ENCODE assay signal across 9 cellular contexts in the genomic region with DNA sequence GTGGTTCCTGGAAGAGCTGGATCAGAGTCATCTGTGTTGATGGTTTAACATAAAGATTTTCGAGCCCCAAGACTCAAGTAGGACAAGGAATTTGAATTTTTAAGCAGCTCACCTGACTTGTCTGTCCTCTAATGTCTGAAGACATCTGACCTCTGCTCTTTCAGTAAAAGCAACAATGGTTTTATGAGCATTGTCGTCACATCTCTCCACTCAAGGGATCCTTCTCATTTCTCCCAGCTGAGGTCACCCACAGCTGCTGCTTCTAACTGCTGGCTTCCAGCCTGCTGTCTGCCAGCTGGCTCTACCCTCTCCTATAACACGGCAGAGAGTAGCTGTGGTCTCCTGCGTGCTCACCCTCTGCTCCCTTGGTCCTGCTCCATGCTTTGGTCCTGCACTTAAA. TPM values are rescaled to one million over a fixed set of nuclear protein-coding genes. Genes with fewer than 3 reads are reported as not detected.
DNase-seq lines count a peak whose midpoint lies in the region; ATAC-seq and TF ChIP-seq lines count a peak whose summit lies in the region.
"Had no signal": no experiment of that assay in that cellular context is flagged by ENCODE, and none has a peak within 500 bp of the region (broad histone marks: within the 10 kb centered on the region; RNA-seq: fewer than 3 reads in every experiment).

No MANE protein-coding gene starts in this region.

- no peak overlapping the region for H3K4me3 Mint-ChIP-seq in CD14-positive monocyte

- H3K9me2 ChIP-seq in Karpas-422 (replicated peaks; ENCODE audit: insufficient read depth, low read length), result no peaks in the 10 kb centered on the region

- H3K4me1 ChIP-seq in HEK293 (ENCODE audit: control insufficient read depth, insufficient read depth, low read length) (peaks cover 7% of the 10 kb centered on the region; the same call in 1 of the 2 replicates), Karpas-422 (ENCODE audit: low read length) (no peaks in the 10 kb centered on the region)

- H3K9me3 ChIP-seq in HEK293 (ENCODE audit: control insufficient read depth, insufficient read depth, low read depth, low read length) (no peaks in the 10 kb centered on the region), Karpas-422 (ENCODE audit: low read length) (no peaks in the 10 kb centered on the region)
- H3K9me3 ChIP-seq: neutrophil had no signal

- peaks cover 5 to 13% of the 10 kb centered on the region in 2 donors for H3K36me3 Mint-ChIP-seq in CD14-positive monocyte

- CTCF ChIA-PET in HEK293 (lab: Yijun Ruan, JAX), result interaction anchor here (0.6 to 9.4 kb wide), 38 partner anchors 9 to 939 kb away, joined by 3 to 215 read pairs (median 4); partner anchors contain the start of gene HS3ST5

- H4K20me1 ChIP-seq in Karpas-422 (ENCODE audit: insufficient read depth, low read depth, low read length), result no peaks in the 10 kb centered on the region

- no peaks in the 10 kb centered on the region for H3K4me1 Mint-ChIP-seq in CD14-positive monocyte

- intact Hi-C loops in CD14-positive monocyte (cut with micrococcal nuclease), result no loop called here

- no peak overlapping the region for H2AFZ ChIP-seq in Karpas-422 (ENCODE audit: low read length)

- ATAC-seq in omental fat pad (ENCODE audit: low FRiP score) (no peak), GM18907 (IDR thresholded peaks at IDR 0.05; ENCODE audit: unreplicated experiment) (no peak)

- no peak overlapping the region for H3K27ac ChIP-seq in HEK293 (ENCODE audit: extremely low read depth, low read depth, low read length)
- H3K27ac ChIP-seq in epithelial cell of prostate, result peak overlapping the region; percentile 33
- no peak overlapping the region for H3K27ac ChIP-seq in Karpas-422 (ENCODE audit: low read length)
- H3K27ac ChIP-seq: neutrophil had no signal

- POLR2A ChIA-PET in HEK293 (lab: Yijun Ruan, JAX), result interaction anchor here (1.7 to 2.1 kb wide), 2 partner anchors 24 to 113 kb away, joined by 4 to 11 read pairs; partner anchors contain the start of gene HDAC2

- H3K27me3 ChIP-seq in Karpas-422 (ENCODE audit: low read length), result no peaks in the 10 kb centered on the region
- H3K27me3 ChIP-seq: neutrophil had no signal

- peaks cover 0 to 3% (median 0%) of the 10 kb centered on the region in 7 donors for H3K9me3 Mint-ChIP-seq in CD14-positive monocyte

- no peak overlapping the region for H3K9ac ChIP-seq in Karpas-422 (ENCODE audit: low read length)

- H3K36me3 ChIP-seq in HEK293 (ENCODE audit: control insufficient read depth in 2 of 2, insufficient read depth in 1 of 2, low read length in 2 of 2) (no peaks in the 10 kb centered on the region), Karpas-422 (ENCODE audit: insufficient read depth, low read length) (no peaks in the 10 kb centered on the region)
- H3K36me3 ChIP-seq: neutrophil had no signal

- no peaks in the 10 kb centered on the region for H3K27me3 Mint-ChIP-seq in CD14-positive monocyte (ENCODE audit: low read depth in 3 of 3)

- H3K4me3 ChIP-seq in HEK293 (ENCODE audit: low read depth, low read length) (no peak overlapping the region), Karpas-422 (ENCODE audit: low read length) (no peak overlapping the region)

- H3K4me2 ChIP-seq in Karpas-422 (ENCODE audit: low read depth, low read length, poor library complexity, severe bottlenecking), result no peak overlapping the region

- peak; percentile 21 for DNase-seq in NCI-H82 treated with DMSO at 0.1 percent for 48 hours (lab: John Stamatoyannopoulos, UW; ENCODE audit: unreplicated experiment)
- DNase-seq in epithelial cell of prostate (ENCODE audit: low read depth, low spot score), result no peak
- DNase-seq in occipital lobe (lab: John Stamatoyannopoulos, UW), result peak; percentile 63
- no peak for DNase-seq in Karpas-422
- DNase-seq in CD14-positive monocyte (ENCODE audit: low spot score), result no peak
- DNase-seq in omental fat pad (ENCODE audit: low spot score), result no peak

- H3K27ac Mint-ChIP-seq in CD14-positive monocyte, result peak overlapping the region in 1 of 7 donors; percentile 2

- H3K79me2 ChIP-seq in Karpas-422 (ENCODE audit: low read length), result no peaks in the 10 kb centered on the region

- TF ChIP-seq CTCF in HEK293 (tag by site-specific recombination; IDR thresholded peaks at IDR 0.05) (no peak), CD14-positive monocyte (IDR thresholded peaks at IDR 0.05) (no peak), omental fat pad (IDR thresholded peaks at IDR 0.05) (no peak)

TF ChIP-seq in HEK293, 187 proteins besides CTCF, POLR2A, EP300 and RAD21 (continues in another document):
- TF ChIP-seq ZBTB21 (tag by site-specific recombination; IDR thresholded peaks at IDR 0.05) (peak; percentile 81; the same call in 1 of the 2 replicates), KLF8 (tag by site-specific recombination; IDR thresholded peaks at IDR 0.05) (peak; percentile 28; the same call in 1 of the 2 replicates), EGR2 (tag by site-specific recombination; IDR thresholded peaks at IDR 0.05; ENCODE audit: low read depth) (no peak), WT1 (tag by site-specific recombination; IDR thresholded peaks at IDR 0.05) (peak; percentile 49; the same call in 1 of the 2 replicates), ZNF660 (tag by site-specific recombination; IDR thresholded peaks at IDR 0.05) (0 out of 2 replicates have a peak, but pooled peaks have one; percentile 47), ZNF394 (tag by site-specific recombination; IDR thresholded peaks at IDR 0.05; ENCODE audit: borderline replicate concordance) (peak; percentile 95), ZNF560 (tag by site-specific recombination; IDR thresholded peaks at IDR 0.05; ENCODE audit: borderline replicate concordance) (no peak), ZNF654 (tag by site-specific recombination; IDR thresholded peaks at IDR 0.05; ENCODE audit: low read depth) (no peak), ZNF600 (tag by site-specific recombination; IDR thresholded peaks at IDR 0.05) (0 out of 2 replicates have a peak, but pooled peaks have one; percentile 38), ZNF433 (tag by site-specific recombination; IDR thresholded peaks at IDR 0.05; ENCODE audit: low read depth) (no peak), ZNF423 (tag by site-specific recombination; IDR thresholded peaks at IDR 0.05) (no peak), SP7 (tag by site-specific recombination; IDR thresholded peaks at IDR 0.05) (0 out of 2 replicates have a peak, but pooled peaks have one; percentile 18)
- TF ChIP-seq, protein P1, sequence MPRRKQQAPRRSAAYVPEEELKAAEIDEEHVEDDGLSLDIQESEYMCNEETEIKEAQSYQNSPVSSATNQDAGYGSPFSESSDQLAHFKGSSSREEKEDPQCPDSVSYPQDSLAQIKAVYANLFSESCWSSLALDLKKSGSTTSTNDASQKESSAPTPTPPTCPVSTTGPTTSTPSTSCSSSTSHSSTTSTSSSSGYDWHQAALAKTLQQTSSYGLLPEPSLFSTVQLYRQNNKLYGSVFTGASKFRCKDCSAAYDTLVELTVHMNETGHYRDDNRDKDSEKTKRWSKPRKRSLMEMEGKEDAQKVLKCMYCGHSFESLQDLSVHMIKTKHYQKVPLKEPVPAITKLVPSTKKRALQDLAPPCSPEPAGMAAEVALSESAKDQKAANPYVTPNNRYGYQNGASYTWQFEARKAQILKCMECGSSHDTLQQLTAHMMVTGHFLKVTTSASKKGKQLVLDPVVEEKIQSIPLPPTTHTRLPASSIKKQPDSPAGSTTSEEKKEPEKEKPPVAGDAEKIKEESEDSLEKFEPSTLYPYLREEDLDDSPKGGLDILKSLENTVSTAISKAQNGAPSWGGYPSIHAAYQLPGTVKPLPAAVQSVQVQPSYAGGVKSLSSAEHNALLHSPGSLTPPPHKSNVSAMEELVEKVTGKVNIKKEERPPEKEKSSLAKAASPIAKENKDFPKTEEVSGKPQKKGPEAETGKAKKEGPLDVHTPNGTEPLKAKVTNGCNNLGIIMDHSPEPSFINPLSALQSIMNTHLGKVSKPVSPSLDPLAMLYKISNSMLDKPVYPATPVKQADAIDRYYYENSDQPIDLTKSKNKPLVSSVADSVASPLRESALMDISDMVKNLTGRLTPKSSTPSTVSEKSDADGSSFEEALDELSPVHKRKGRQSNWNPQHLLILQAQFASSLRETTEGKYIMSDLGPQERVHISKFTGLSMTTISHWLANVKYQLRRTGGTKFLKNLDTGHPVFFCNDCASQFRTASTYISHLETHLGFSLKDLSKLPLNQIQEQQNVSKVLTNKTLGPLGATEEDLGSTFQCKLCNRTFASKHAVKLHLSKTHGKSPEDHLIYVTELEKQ (tag by site-specific recombination; IDR thresholded peaks at IDR 0.05; ENCODE audit: borderline replicate concordance), result peak; percentile 77
- TF ChIP-seq, protein P2, sequence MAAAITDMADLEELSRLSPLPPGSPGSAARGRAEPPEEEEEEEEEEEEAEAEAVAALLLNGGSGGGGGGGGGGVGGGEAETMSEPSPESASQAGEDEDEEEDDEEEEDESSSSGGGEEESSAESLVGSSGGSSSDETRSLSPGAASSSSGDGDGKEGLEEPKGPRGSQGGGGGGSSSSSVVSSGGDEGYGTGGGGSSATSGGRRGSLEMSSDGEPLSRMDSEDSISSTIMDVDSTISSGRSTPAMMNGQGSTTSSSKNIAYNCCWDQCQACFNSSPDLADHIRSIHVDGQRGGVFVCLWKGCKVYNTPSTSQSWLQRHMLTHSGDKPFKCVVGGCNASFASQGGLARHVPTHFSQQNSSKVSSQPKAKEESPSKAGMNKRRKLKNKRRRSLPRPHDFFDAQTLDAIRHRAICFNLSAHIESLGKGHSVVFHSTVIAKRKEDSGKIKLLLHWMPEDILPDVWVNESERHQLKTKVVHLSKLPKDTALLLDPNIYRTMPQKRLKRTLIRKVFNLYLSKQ (tag by site-specific recombination; IDR thresholded peaks at IDR 0.05; ENCODE audit: borderline replicate concordance), result no peak
- TF ChIP-seq, protein P3, sequence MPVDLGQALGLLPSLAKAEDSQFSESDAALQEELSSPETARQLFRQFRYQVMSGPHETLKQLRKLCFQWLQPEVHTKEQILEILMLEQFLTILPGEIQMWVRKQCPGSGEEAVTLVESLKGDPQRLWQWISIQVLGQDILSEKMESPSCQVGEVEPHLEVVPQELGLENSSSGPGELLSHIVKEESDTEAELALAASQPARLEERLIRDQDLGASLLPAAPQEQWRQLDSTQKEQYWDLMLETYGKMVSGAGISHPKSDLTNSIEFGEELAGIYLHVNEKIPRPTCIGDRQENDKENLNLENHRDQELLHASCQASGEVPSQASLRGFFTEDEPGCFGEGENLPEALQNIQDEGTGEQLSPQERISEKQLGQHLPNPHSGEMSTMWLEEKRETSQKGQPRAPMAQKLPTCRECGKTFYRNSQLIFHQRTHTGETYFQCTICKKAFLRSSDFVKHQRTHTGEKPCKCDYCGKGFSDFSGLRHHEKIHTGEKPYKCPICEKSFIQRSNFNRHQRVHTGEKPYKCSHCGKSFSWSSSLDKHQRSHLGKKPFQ (tag by site-specific recombination; IDR thresholded peaks at IDR 0.05), result no peak

RNA-seq across cellular contexts. Expression of gene HDAC2, which starts 24.7 kb away (rescaled TPM):
- total RNA-seq in occipital lobe (159 TPM), omental fat pad (10 to 100 TPM; 31.0 to 69.2 (median 45.9) TPM)
- total RNA-seq in Karpas-422 (2014; rRNA removed; shearing (Covaris generic); ENCODE audit: low replicate concordance), result 74.7 and 120 TPM in 2 replicates
- polyA plus RNA-seq in CD14-positive monocyte, result 10 to 100 TPM; 54.6 to 67.7 TPM

Comparison
In these comparisons a context has a peak if more than half of its experiments do, and no peak if none do; other contexts are left out.
1. DNase-seq: peak in NCI-H82 treated with DMSO at 0.1 percent for 48 hours (single experiment) and occipital lobe (single experiment); none in epithelial cell of prostate (single experiment), Karpas-422 (single experiment), CD14-positive monocyte (single experiment) and omental fat pad (single experiment).